Comparison of ENCODE assay signal across 28 cellular contexts in the genomic region with DNA sequence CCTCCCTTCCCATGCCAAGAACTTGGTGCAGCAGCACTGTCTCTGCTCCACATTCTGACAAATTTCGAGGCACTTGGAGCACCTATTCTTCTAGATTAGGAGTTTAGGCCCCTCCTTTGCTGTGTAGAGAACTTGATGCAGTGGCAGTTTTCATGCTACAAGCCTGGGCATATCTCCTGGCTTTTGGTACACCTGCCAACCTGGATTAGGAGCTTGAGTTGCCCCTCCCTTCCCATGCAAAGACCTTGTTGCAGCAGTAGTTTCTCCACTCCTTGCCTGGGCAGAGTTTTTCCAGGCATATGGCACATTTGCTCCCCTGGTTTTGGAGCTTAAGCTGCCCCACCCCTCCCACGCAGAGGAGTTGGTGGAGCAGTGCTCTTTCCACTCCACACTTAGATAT.
"Had no signal": no experiment of that assay in that cellular context is flagged by ENCODE, and none has a peak within 500 bp of the region (broad histone marks: within the 10 kb centered on the region; RNA-seq: fewer than 3 reads in every experiment).

No MANE protein-coding gene starts in this region.

- H3K36me3 ChIP-seq: cardiac muscle cell, colonic mucosa, esophagus muscularis mucosa, left ventricle myocardium inferior, right atrium auricular region, uterus had no signal

- H3K4me1 ChIP-seq: colonic mucosa, esophagus muscularis mucosa, left ventricle myocardium inferior, parathyroid adenoma, right atrium auricular region, uterus had no signal

- H3K4me3 ChIP-seq: cardiac muscle cell, colonic mucosa, esophagus muscularis mucosa, left ventricle myocardium inferior, lung, right atrium auricular region, smooth muscle cell, uterus had no signal

- DNase-seq: activated CD4-positive, alpha-beta T cell treated with anti-CD3 and anti-CD28 coated beads for 36 hours; activated CD4-positive, CD25-positive, alpha-beta regulatory T cell; activated CD8-positive, alpha-beta memory T cell treated with anti-CD3 and anti-CD28 coated beads, Interleukin-2, amount 10 ng/mL, durations not matched to agents 7 days and 5 days; activated CD8-positive, alpha-beta T cell treated with anti-CD3 and anti-CD28 coated beads, Interleukin-2, amount 10 ng/mL, durations not matched to agents 7 days and 5 days; activated naive CD4-positive, alpha-beta T cell; activated T-cell treated with anti-CD3 and anti-CD28 coated beads for 4 hours; activated T-cell treated with anti-CD3 and anti-CD28 coated beads, Interleukin-2, amount 50 U/mL, for 72 hours; anterior cingulate cortex; cerebellar nuclear complex; colonic mucosa; effector memory CD4-positive, alpha-beta T cell; glutamatergic neuron; left ventricle myocardium inferior; midbrain; naive thymus-derived CD4-positive, alpha-beta T cell; nucleus accumbens; stimulated activated CD4-positive, alpha-beta T cell treated with anti-CD3 and anti-CD28 coated beads, Interleukin-1b, Interleukin-23, amount 100 ng/mL, for 48 hours; stimulated activated CD4-positive, alpha-beta T cell treated with anti-CD3 and anti-CD28 coated beads, Interleukin-4, amount 100 ng/mL, for 4 hours; stimulated activated CD8-positive, alpha-beta memory T cell treated with anti-CD3 and anti-CD28 coated beads, Interleukin-4, amount 100 ng/mL, for 48 hours; stimulated activated naive CD8-positive, alpha-beta T cell treated with anti-CD3 and anti-CD28 coated beads, Interleukin-15, amount 100 ng/mL, for 72 hours; substantia nigra; uterus had no signal

- H3K9me3 ChIP-seq: colonic mucosa, esophagus muscularis mucosa, left ventricle myocardium inferior, right atrium auricular region, uterus had no signal

- H3K4me2 ChIP-seq: smooth muscle cell had no signal

- H3K27me3 ChIP-seq: cardiac muscle cell, colonic mucosa, esophagus muscularis mucosa, right atrium auricular region, uterus had no signal

- H2AFZ ChIP-seq: parathyroid adenoma had no signal

- H3K27ac ChIP-seq: cardiac muscle cell, colonic mucosa, esophagus muscularis mucosa, left ventricle myocardium inferior, parathyroid adenoma, right atrium auricular region, uterus had no signal

- H3K9ac ChIP-seq: parathyroid adenoma had no signal
